Comparison of ENCODE assay signal across 2 cellular contexts in the genomic region with DNA sequence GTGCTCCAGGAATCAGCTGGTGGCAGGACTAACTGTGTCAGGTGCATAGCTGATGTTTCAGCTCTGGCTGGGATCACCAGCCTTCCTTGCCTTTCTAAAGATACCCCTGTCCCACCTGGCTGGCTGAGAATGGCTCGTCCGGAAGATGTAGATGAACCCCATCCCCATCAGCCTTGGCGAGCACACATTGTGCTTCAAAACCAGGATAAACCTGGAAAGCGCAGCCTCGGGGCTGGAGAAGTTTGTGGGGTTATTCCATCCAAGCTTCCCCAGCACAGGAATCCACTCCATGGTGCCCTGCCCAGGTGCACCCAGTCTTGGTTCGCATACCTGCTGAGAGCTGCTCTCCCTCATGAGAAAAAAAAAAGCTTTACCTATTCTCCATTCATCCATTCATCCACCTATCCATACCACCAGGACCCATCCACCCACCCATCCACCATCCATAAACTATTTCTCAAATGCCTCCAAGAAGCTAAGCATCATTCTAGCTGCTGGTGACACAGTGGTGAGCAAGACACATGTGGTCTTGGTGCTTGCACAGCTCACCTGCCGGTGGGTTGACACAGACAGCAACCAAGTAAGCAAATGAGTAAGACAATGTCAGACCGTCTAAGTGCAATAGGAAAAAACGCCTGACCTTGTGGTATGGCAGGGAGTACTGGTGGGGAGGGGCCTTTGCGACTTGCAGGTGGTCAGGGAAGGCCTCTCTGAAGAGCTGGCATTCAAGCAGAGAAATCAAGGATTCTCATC.
TF ChIP-seq lines count a peak whose summit lies in the region.

No MANE protein-coding gene starts in this region.

TF ChIP-seq in HepG2, 621 proteins besides CTCF, POLR2A, EP300 and RAD21:
- no peak for TF ChIP-seq SYNCRIP (IDR thresholded peaks at IDR 0.05; ENCODE audit: insufficient read depth, low read depth, low read length)
- TF ChIP-seq, protein P1, sequence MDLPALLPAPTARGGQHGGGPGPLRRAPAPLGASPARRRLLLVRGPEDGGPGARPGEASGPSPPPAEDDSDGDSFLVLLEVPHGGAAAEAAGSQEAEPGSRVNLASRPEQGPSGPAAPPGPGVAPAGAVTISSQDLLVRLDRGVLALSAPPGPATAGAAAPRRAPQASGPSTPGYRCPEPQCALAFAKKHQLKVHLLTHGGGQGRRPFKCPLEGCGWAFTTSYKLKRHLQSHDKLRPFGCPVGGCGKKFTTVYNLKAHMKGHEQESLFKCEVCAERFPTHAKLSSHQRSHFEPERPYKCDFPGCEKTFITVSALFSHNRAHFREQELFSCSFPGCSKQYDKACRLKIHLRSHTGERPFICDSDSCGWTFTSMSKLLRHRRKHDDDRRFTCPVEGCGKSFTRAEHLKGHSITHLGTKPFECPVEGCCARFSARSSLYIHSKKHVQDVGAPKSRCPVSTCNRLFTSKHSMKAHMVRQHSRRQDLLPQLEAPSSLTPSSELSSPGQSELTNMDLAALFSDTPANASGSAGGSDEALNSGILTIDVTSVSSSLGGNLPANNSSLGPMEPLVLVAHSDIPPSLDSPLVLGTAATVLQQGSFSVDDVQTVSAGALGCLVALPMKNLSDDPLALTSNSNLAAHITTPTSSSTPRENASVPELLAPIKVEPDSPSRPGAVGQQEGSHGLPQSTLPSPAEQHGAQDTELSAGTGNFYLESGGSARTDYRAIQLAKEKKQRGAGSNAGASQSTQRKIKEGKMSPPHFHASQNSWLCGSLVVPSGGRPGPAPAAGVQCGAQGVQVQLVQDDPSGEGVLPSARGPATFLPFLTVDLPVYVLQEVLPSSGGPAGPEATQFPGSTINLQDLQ (CRISPR knock-in tag; IDR thresholded peaks at IDR 0.05): no peak
- TF ChIP-seq SP1 (IDR thresholded peaks at IDR 0.05): no peak
- TF ChIP-seq SP1 (CRISPR knock-in tag; IDR thresholded peaks at IDR 0.05): no peak

TF ChIP-seq in WTC11, 78 proteins besides CTCF, POLR2A, EP300 and RAD21:
- TF ChIP-seq, protein P2, sequence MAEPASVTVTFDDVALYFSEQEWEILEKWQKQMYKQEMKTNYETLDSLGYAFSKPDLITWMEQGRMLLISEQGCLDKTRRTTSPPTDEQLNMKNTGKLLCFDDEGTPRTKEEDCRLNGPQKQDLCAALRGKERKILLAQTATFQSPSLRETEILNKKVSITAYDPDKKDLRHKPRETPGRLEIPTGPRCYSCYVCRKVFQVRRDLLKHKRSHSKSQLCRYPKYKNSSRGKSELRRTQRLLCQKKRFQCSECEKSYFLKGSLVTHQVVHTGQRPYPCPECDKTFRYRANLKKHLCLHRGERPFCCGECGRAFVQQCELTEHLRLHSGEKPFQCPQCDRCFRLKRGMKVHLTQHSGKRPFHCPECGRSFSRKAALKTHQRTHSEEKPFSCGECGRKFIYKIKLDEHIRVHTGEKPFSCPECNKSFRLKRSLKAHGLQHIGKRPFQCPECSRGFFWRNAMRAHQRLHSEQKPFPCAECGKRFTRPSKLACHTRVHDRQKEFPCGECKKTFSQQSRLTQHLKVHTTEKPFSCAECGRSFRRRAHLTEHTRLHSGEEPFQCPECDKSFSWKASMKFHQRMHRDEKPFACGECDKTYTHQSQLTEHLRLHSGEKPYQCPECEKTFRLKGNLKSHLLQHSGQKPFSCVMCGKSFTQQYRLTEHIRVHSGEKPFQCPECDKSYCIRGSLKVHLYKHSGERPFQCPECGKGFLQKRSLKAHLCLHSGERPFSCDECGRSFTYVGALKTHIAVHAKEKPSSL (CRISPR knock-in tag; conservative IDR thresholded peaks at IDR 0.05): no peak
- TF ChIP-seq ZBTB21 (CRISPR knock-in tag; IDR thresholded peaks at IDR 0.05; ENCODE audit: borderline replicate concordance) (no peak), GABPB1 (CRISPR knock-in tag; IDR thresholded peaks at IDR 0.05) (no peak), ZNF423 (CRISPR knock-in tag; IDR thresholded peaks at IDR 0.05) (no peak), ELF4 (CRISPR knock-in tag; IDR thresholded peaks at IDR 0.05; ENCODE audit: low read depth) (no peak), JUN (CRISPR knock-in tag; IDR thresholded peaks at IDR 0.05) (no peak)
- TF ChIP-seq, protein P3, sequence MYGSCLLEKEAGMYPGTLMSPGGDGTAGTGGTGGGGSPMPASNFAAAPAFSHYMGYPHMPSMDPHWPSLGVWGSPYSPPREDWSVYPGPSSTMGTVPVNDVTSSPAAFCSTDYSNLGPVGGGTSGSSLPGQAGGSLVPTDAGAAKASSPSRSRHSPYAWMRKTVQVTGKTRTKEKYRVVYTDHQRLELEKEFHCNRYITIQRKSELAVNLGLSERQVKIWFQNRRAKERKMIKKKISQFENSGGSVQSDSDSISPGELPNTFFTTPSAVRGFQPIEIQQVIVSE (CRISPR knock-in tag; IDR thresholded peaks at IDR 0.05; ENCODE audit: borderline replicate concordance): no peak
- TF ChIP-seq, protein P4, sequence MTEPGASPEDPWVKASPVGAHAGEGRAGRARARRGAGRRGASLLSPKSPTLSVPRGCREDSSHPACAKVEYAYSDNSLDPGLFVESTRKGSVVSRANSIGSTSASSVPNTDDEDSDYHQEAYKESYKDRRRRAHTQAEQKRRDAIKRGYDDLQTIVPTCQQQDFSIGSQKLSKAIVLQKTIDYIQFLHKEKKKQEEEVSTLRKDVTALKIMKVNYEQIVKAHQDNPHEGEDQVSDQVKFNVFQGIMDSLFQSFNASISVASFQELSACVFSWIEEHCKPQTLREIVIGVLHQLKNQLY (CRISPR knock-in tag; IDR thresholded peaks at IDR 0.05): no peak
TF ChIP-seq in WTC11: peak in this region for 0.
